8 cellular contexts compared by ENCODE assay signal in genomic region chr16:49281843-49282642, GRCh38. TPM values are rescaled to one million over a fixed set of nuclear protein-coding genes. Genes with fewer than 3 reads are reported as not detected.
A peak's percentile ranks its signal among the peaks of the same experiment; 100 is the strongest.
DNase-seq lines count a peak whose midpoint lies in the region; TF ChIP-seq lines count a peak whose summit lies in the region.

No MANE protein-coding gene starts in this region.

- H3K9ac ChIP-seq in colonic mucosa (ENCODE audit: low read depth in 2 of 2, low read length in 2 of 2) = peak overlapping the region; percentile 26 to 52

- peak; percentile 99 for DNase-seq in DMS 273 (lab: John Stamatoyannopoulos, UW; ENCODE audit: unreplicated experiment)
- peak; percentile 96 for DNase-seq in GM20000 (ENCODE audit: low spot score)
- peak; percentile 89 for DNase-seq in HT-29 (ENCODE audit: low spot score)
- DNase-seq in SHP77 treated with DMSO at 0.1 percent for 48 hours (lab: John Stamatoyannopoulos, UW) = peak; percentile 9
- DNase-seq in colonic mucosa = peak; percentile 90
- DNase-seq in left kidney (ENCODE audit: low read depth, low spot score) = peak; percentile 98
- peak; percentile 79 for DNase-seq in stimulated activated CD4-positive, alpha-beta T cell treated with anti-CD3 and anti-CD28 coated beads, Interleukin-1b, Interleukin-23, amount 100 ng/mL, for 48 hours
- no peak for DNase-seq in A172 (ENCODE audit: low spot score)

- H3K4me3 ChIP-seq in colonic mucosa = peak overlapping the region; percentile 44

- peak overlapping the region; percentile 80 for H3K27ac ChIP-seq in colonic mucosa

- peaks cover 10% of the 10 kb centered on the region for H3K4me1 ChIP-seq in colonic mucosa

- H3K36me3 ChIP-seq in colonic mucosa = no peaks in the 10 kb centered on the region

- no peak for TF ChIP-seq CTCF in GM20000 (IDR thresholded peaks at IDR 0.05; ENCODE audit: extremely low read depth, missing control alignments)
- peak; percentile 27 for TF ChIP-seq CTCF in colonic mucosa (IDR thresholded peaks at IDR 0.05)

- H3K27me3 ChIP-seq in colonic mucosa = peaks cover 63% of the 10 kb centered on the region

- intact Hi-C loops in colonic mucosa (cut with DNase I) = no loop called here

- H3K9me3 ChIP-seq in colonic mucosa = no peaks in the 10 kb centered on the region

RNA-seq across cellular contexts. Expression of gene CBLN1, which starts 0.4 kb away (rescaled TPM):
- 0.39 and 2.5 TPM in 2 replicates for total RNA-seq in HT-29 (2014; rRNA removed; shearing (Covaris generic))
- under 1 TPM; 0.45 to 0.62 TPM for total RNA-seq in colonic mucosa
- total RNA-seq in A172 (2014; rRNA removed; shearing (Covaris generic)) = not detected in 2 replicates
